In the genomic region with DNA sequence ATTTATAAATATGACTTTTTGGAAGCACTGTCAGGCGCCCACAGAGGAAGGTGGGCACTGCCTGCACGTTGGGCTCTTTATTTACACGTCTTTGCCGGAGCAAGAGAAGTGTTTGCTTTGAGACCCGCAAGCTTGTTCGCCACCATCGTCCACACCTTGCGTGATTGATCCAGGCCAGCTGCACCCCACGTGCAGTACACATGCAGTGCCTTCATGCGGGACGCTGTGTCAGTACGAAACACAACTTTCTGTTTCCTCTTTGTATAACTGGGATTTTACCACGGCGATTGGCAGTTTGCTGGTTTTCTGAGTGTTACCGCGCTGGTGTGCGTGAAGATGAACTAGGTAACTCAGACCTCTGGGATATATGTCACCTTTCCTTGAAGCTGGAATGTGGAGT, we compare ENCODE assay signal across 17 cellular contexts.
A peak's percentile ranks its signal among the peaks of the same experiment; 100 is the strongest.
DNase-seq lines count a peak whose midpoint lies in the region; ATAC-seq and TF ChIP-seq lines count a peak whose summit lies in the region.
"Had no signal": no experiment of that assay in that cellular context is flagged by ENCODE, and none has a peak within 500 bp of the region (broad histone marks: within the 10 kb centered on the region; RNA-seq: fewer than 3 reads in every experiment).

No MANE protein-coding gene starts in this region.

- H3K4me3 Mint-ChIP-seq in osteocyte (ENCODE audit: unreplicated experiment), result no peak overlapping the region
- H3K4me3 Mint-ChIP-seq in activated CD8-positive, alpha-beta T cell treated with anti-CD3 and anti-CD28 coated beads for 36 hours, result no peak overlapping the region

- POLR2A ChIA-PET in activated CD8-positive, alpha-beta T cell treated with anti-CD3 and anti-CD28 coated beads for 36 hours (lab: Charles Lee), result no interaction called here

- CTCF ChIA-PET in activated CD8-positive, alpha-beta T cell treated with anti-CD3 and anti-CD28 coated beads for 36 hours (lab: Charles Lee), result no interaction called here

- H3K9me3 Mint-ChIP-seq in osteocyte (ENCODE audit: unreplicated experiment), result peaks cover 23% of the 10 kb centered on the region
- H3K9me3 Mint-ChIP-seq in activated CD8-positive, alpha-beta T cell treated with anti-CD3 and anti-CD28 coated beads for 36 hours, result no peaks in the 10 kb centered on the region
- H3K9me3 Mint-ChIP-seq: CD4-positive, alpha-beta memory T cell had no signal

- H3K36me3 Mint-ChIP-seq in osteocyte (ENCODE audit: unreplicated experiment), result no peaks in the 10 kb centered on the region
- no peaks in the 10 kb centered on the region for H3K36me3 Mint-ChIP-seq in activated CD8-positive, alpha-beta T cell treated with anti-CD3 and anti-CD28 coated beads for 36 hours (ENCODE audit: low read depth)
- H3K36me3 Mint-ChIP-seq: CD4-positive, alpha-beta memory T cell had no signal

- TF ChIP-seq CTCF in VCaP (conservative IDR thresholded peaks at IDR 0.05), result no peak
- no peak for TF ChIP-seq CTCF in osteocyte (IDR thresholded peaks at IDR 0.05)
- TF ChIP-seq CTCF in activated CD8-positive, alpha-beta T cell treated with anti-CD3 and anti-CD28 coated beads for 36 hours (IDR thresholded peaks at IDR 0.05), result no peak

- H3K4me1 Mint-ChIP-seq in osteocyte (ENCODE audit: unreplicated experiment), result no peaks in the 10 kb centered on the region
- peaks cover 10% of the 10 kb centered on the region for H3K4me1 Mint-ChIP-seq in activated CD8-positive, alpha-beta T cell treated with anti-CD3 and anti-CD28 coated beads for 36 hours (ENCODE audit: low read depth)

- no peak overlapping the region for H3K27ac Mint-ChIP-seq in osteocyte (ENCODE audit: unreplicated experiment)
- H3K27ac Mint-ChIP-seq in activated CD8-positive, alpha-beta T cell treated with anti-CD3 and anti-CD28 coated beads for 36 hours, result no peak overlapping the region
- H3K27ac Mint-ChIP-seq: CD4-positive, alpha-beta memory T cell had no signal

- no peaks in the 10 kb centered on the region for H3K27me3 Mint-ChIP-seq in osteocyte (ENCODE audit: unreplicated experiment)
- H3K27me3 Mint-ChIP-seq in activated CD8-positive, alpha-beta T cell treated with anti-CD3 and anti-CD28 coated beads for 36 hours, result peaks cover 9% of the 10 kb centered on the region
- H3K27me3 Mint-ChIP-seq: CD4-positive, alpha-beta memory T cell had no signal

- no peak for ATAC-seq in HG03460 (IDR thresholded peaks at IDR 0.05; ENCODE audit: unreplicated experiment)
- no peak for ATAC-seq in activated CD8-positive, alpha-beta T cell treated with anti-CD3 and anti-CD28 coated beads for 36 hours

- H3K27ac ChIP-seq in VCaP, result peak overlapping the region; percentile 93
- H3K27ac ChIP-seq: GM23248 had no signal

- intact Hi-C loops in activated CD8-positive, alpha-beta T cell treated with anti-CD3 and anti-CD28 coated beads for 36 hours (cut with micrococcal nuclease), result no loop called here

- DNase-seq in D341Med (ENCODE audit: low spot score), result peak; percentile 20
- peak; percentile 4 for DNase-seq in NCI-H1092 (lab: John Stamatoyannopoulos, UW)
- peak; percentile 80 for DNase-seq in osteocyte (ENCODE audit: extremely low spot score, unreplicated experiment)
- no peak for DNase-seq in activated CD8-positive, alpha-beta T cell treated with anti-CD3 and anti-CD28 coated beads for 36 hours
- no peak for DNase-seq in activated CD4-positive, alpha-beta T cell treated with anti-CD3 and anti-CD28 coated beads, Interleukin-2, amount 50 U/mL, for 4 hours
- DNase-seq in NCI-H774 (lab: John Stamatoyannopoulos, UW), result no peak
- DNase-seq: C1 segment of cervical spinal cord; Calu3; CD4-positive, alpha-beta memory T cell; COR-L47; DMS153; DND-41; GM23248; H7; HCEC 1CT had no signal

Comparison
In these comparisons a context has a peak if more than half of its experiments do, and no peak if none do; other contexts are left out.
1. DNase-seq: peak in D341Med (single experiment), NCI-H1092 (single experiment) and osteocyte (single experiment); none in activated CD8-positive, alpha-beta T cell treated with anti-CD3 and anti-CD28 coated beads for 36 hours (single experiment), activated CD4-positive, alpha-beta T cell treated with anti-CD3 and anti-CD28 coated beads, Interleukin-2, amount 50 U/mL, for 4 hours (0 of 2) and NCI-H774 (single experiment).